Comparison of ENCODE assay signal across 12 cellular contexts in the genomic region with DNA sequence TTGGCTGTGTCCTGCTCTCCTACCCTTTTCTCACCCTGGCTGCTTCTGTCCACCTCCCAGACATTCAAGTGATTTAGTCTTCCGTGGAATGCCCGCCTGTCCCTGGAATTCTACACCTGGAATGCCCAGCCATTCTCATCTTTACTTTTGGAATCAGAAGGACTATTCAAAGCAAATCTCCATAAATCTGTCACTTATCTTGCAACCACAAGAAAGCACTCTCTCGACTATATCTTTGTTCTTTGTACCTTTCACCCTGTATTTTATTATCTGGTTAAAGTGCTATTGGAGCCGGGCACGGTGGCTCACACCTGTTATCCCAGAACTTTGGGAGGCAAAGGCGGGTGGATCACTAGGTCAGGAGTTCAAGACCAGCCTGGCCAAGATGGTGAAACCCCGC.
"Had no signal": no experiment of that assay in that cellular context is flagged by ENCODE, and none has a peak within 500 bp of the region (broad histone marks: within the 10 kb centered on the region; RNA-seq: fewer than 3 reads in every experiment).

No MANE protein-coding gene starts in this region.

- H3K27me3 Mint-ChIP-seq: activated CD8-positive, alpha-beta T cell treated with anti-CD3 and anti-CD28 coated beads for 36 hours had no signal

- DNase-seq: activated CD4-positive, CD25-positive, alpha-beta regulatory T cell treated with anti-CD3 and anti-CD28 coated beads, Interleukin-2, amount 50 U/mL, for 72 hours; activated CD8-positive, alpha-beta memory T cell treated with anti-CD3 and anti-CD28 coated beads, Interleukin-2, amount 50 U/mL, for 4 hours; activated CD8-positive, alpha-beta T cell treated with anti-CD3 and anti-CD28 coated beads for 36 hours; activated T-cell treated with anti-CD3 and anti-CD28 coated beads, Interleukin-2, amount 50 U/mL, for 72 hours; effector CD8-positive, alpha-beta T cell; foreskin melanocyte; heart left ventricle; mesenchymal stem cell; stimulated activated CD4-positive, alpha-beta T cell treated with anti-CD3 and anti-CD28 coated beads, Interleukin-1b, Interleukin-23, amount 100 ng/mL, for 48 hours; stimulated activated naive CD4-positive, alpha-beta T cell had no signal

- H3K27ac ChIP-seq: cardiac muscle cell, heart left ventricle, parathyroid adenoma had no signal

- H3K4me3 Mint-ChIP-seq: activated CD8-positive, alpha-beta T cell treated with anti-CD3 and anti-CD28 coated beads for 36 hours; activated T-cell treated with anti-CD3 and anti-CD28 coated beads, Interleukin-2, amount 50 U/mL, for 72 hours had no signal

- H3K9ac ChIP-seq: parathyroid adenoma had no signal

- H3K4me3 ChIP-seq: cardiac muscle cell, heart left ventricle had no signal

- H3K9me3 ChIP-seq: heart left ventricle had no signal

- H3K79me2 ChIP-seq: parathyroid adenoma had no signal

- H3K9me3 Mint-ChIP-seq: activated CD8-positive, alpha-beta T cell treated with anti-CD3 and anti-CD28 coated beads for 36 hours; activated T-cell treated with anti-CD3 and anti-CD28 coated beads, Interleukin-2, amount 50 U/mL, for 72 hours had no signal

- H3K36me3 ChIP-seq: cardiac muscle cell, heart left ventricle had no signal

- H3K27me3 ChIP-seq: cardiac muscle cell, heart left ventricle had no signal

- H2AFZ ChIP-seq: parathyroid adenoma had no signal

- H3K27ac Mint-ChIP-seq: activated CD8-positive, alpha-beta T cell treated with anti-CD3 and anti-CD28 coated beads for 36 hours; activated T-cell treated with anti-CD3 and anti-CD28 coated beads, Interleukin-2, amount 50 U/mL, for 72 hours had no signal
